8 cellular contexts compared by ENCODE assay signal in the genomic region with DNA sequence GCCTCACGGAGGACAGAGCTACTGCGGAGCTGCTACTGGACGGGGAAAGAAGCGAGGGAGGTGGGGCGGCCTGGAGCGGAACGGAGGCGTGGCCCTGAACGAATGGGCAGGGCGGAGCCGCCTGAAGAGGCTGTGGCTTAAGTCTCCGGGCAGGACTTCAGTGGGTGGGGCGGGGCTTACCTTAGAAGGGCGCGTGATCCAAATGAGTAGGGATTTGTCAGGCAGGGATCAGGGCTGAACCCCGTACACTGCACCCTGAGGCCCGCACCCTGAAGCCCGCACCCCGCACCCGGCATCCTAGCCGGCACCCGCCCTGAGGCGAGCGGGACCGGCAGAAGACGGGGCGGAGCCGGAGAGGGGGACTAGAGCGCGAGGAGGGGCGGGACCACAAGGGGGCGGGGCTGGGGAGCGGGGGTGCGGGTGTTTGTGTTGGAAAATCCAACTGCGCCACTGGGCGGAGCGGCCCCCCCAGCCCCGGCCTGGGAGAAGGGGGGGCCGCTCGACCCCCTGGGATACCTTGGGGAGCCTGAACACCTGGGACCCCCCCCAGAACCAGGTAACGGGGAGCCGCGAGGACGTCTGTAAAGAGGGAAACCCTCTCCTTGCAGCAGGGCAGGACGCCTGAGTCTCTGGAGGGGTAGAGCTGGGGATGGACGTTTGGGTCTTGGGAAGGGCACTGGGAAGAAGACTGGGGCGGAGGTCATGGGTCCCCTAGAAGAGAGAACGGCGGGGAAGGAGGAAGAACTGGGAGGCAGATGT. TPM values are rescaled to one million over a fixed set of nuclear protein-coding genes. Genes with fewer than 3 reads are reported as not detected.
DNase-seq lines count a peak whose midpoint lies in the region; ATAC-seq, FAIRE-seq and TF ChIP-seq lines count a peak whose summit lies in the region.

A gene with protein sequence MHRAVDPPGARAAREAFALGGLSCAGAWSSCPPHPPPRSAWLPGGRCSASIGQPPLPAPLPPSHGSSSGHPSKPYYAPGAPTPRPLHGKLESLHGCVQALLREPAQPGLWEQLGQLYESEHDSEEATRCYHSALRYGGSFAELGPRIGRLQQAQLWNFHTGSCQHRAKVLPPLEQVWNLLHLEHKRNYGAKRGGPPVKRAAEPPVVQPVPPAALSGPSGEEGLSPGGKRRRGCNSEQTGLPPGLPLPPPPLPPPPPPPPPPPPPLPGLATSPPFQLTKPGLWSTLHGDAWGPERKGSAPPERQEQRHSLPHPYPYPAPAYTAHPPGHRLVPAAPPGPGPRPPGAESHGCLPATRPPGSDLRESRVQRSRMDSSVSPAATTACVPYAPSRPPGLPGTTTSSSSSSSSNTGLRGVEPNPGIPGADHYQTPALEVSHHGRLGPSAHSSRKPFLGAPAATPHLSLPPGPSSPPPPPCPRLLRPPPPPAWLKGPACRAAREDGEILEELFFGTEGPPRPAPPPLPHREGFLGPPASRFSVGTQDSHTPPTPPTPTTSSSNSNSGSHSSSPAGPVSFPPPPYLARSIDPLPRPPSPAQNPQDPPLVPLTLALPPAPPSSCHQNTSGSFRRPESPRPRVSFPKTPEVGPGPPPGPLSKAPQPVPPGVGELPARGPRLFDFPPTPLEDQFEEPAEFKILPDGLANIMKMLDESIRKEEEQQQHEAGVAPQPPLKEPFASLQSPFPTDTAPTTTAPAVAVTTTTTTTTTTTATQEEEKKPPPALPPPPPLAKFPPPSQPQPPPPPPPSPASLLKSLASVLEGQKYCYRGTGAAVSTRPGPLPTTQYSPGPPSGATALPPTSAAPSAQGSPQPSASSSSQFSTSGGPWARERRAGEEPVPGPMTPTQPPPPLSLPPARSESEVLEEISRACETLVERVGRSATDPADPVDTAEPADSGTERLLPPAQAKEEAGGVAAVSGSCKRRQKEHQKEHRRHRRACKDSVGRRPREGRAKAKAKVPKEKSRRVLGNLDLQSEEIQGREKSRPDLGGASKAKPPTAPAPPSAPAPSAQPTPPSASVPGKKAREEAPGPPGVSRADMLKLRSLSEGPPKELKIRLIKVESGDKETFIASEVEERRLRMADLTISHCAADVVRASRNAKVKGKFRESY (N-terminal part only) (plus strand): TSS at position 423 of the 759 bp plus-strand sequence. CDS start 11,338 bp downstream, outside the sequence.

- TF ChIP-seq EP300 in upper lobe of left lung (IDR thresholded peaks at IDR 0.05), result no peak

- TF ChIP-seq CTCF in heart right ventricle (IDR thresholded peaks at IDR 0.05) (peak in 3 of 9 donors; percentile 11 to 35 (median 27)), upper lobe of left lung (IDR thresholded peaks at IDR 0.05) (peak in 1 of 6 experiments; percentile 8)

- peaks cover 7 to 37% (median 30%) of the 10 kb centered on the region in 9 donors for H3K4me1 ChIP-seq in heart right ventricle
- peaks cover 21 to 39% (median 36%) of the 10 kb centered on the region in 4 donors for H3K4me1 ChIP-seq in upper lobe of left lung

- H3K27me3 ChIP-seq in heart right ventricle, result peaks cover 0 to 3% (median 0%) of the 10 kb centered on the region in 7 donors
- H3K27me3 ChIP-seq in upper lobe of left lung, result no peaks in the 10 kb centered on the region

- peak in 3 of 4 donors; percentile 39 to 47 (median 41) for TF ChIP-seq POLR2A in upper lobe of left lung (IDR thresholded peaks at IDR 0.05)

- H3K27ac ChIP-seq in heart right ventricle, result peak within 1 kb of the TSS; percentile 94 to 100 (median 98)
- H3K27ac ChIP-seq in upper lobe of left lung, result peak within 1 kb of the TSS; percentile 93 to 100 (median 99)

- whole genome bisulfite sequencing in heart right ventricle, 2 donors, result 0% methylated on average over 46 to 49 of the region's 49 CpGs
- 0 to 1% methylated on average over 31 to 49 of the region's 49 CpGs for WGBS in upper lobe of left lung, 2 donors

- DNase-seq in NCI-H1417 treated with DMSO at 0.1 percent for 48 hours (lab: John Stamatoyannopoulos, UW) (peak; percentile 11), amygdala (lab: John Stamatoyannopoulos, UW) (peak in 53 of 56 donors; percentile 29 to 92 (median 81)), heart right ventricle (peak; percentile 94 to 96), posterior cingulate gyrus (peak; percentile 70 to 99 (median 90)), upper lobe of left lung (peak; percentile 95 to 98)

- no peaks in the 10 kb centered on the region for H3K9me3 ChIP-seq in heart right ventricle
- H3K9me3 ChIP-seq in upper lobe of left lung, result no peaks in the 10 kb centered on the region

- H3K36me3 ChIP-seq in heart right ventricle (no peaks in the 10 kb centered on the region), upper lobe of left lung (no peaks in the 10 kb centered on the region)

- ATAC-seq in HG02588 (IDR thresholded peaks at IDR 0.05; ENCODE audit: unreplicated experiment), result peak; percentile 36
- peak; percentile 63 to 78 (median 71) for ATAC-seq in heart right ventricle
- ATAC-seq in upper lobe of left lung (ENCODE audit: low FRiP score in 2 of 2), result peak; percentile 80 to 86

- H3K4me3 ChIP-seq in heart right ventricle, result peak within 1 kb of the TSS; percentile 59 to 95 (median 80)
- peak within 1 kb of the TSS; percentile 26 to 86 (median 62) for H3K4me3 ChIP-seq in upper lobe of left lung

- intact Hi-C loops in T-helper 2 cell treated with Interferon-gamma antibody and Interleukin-4, amounts not matched to agents 100 ng/mL and 5 ng/mL, for 36 hours (cut with micrococcal nuclease), result loop anchor here (1.0 to 10.0 kb wide), 4 partner anchors 23 to 291 kb away; partner anchors contain the start of genes FXR2, HES7, NAA38 and TP53
- intact Hi-C loops in heart right ventricle (cut with DNase I), result loop anchor here in 7 of 10 donors (1.0 to 10.0 kb wide), 8 partner anchors 9 to 321 kb away; partner anchors contain the start of genes NAA38 (in 3 of the 7), CHD3 (in 1 of the 7) and PER1 (in 1 of the 7)
- intact Hi-C loops in posterior cingulate gyrus (cut with DNase I), result loop anchor here (1.0 to 5.0 kb wide), 3 partner anchors 10 to 92 kb away; no protein-coding TSS in a partner anchor

- peak; percentile 64 for FAIRE-seq in G401.6 (lab: Jason Lieb, UNC)

RNA-seq across cellular contexts. Expression of the gene that starts here (rescaled TPM):
- 13.8 and 13.9 TPM in 2 replicates for total RNA-seq in T-helper 2 cell treated with Interferon-gamma antibody and Interleukin-4, amounts not matched to agents 100 ng/mL and 5 ng/mL, for 36 hours
- total RNA-seq in heart right ventricle (10 to 100 TPM; 18.0 to 35.4 (median 26.9) TPM), upper lobe of left lung (10 to 100 TPM; 17.5 to 68.0 (median 42.2) TPM)
- polyA plus RNA-seq in heart right ventricle, result 10 to 100 TPM in 1 of 2 donors, 1 to 10 TPM in 1; 5.2 to 17.6 TPM

Comparison
In these comparisons a context has a peak if more than half of its experiments do, and no peak if none do; other contexts are left out.
1. Peak in every context shown above with its lines: DNase-seq, ATAC-seq, H3K4me3 ChIP-seq and H3K27ac ChIP-seq.
2. DNase-seq: peak in every context shown above with its lines; median percentile 96 in upper lobe of left lung; 95 in heart right ventricle; 90 in posterior cingulate gyrus; 81 in amygdala; 11 in NCI-H1417 treated with DMSO at 0.1 percent for 48 hours.